ENCODE assay signal across 8 cellular contexts in genomic region chr13:52851153-52851962, GRCh38. TPM values are rescaled to one million over a fixed set of nuclear protein-coding genes. Genes with fewer than 3 reads are reported as not detected.
DNase-seq lines count a peak whose midpoint lies in the region; ATAC-seq and TF ChIP-seq lines count a peak whose summit lies in the region.

No MANE protein-coding gene starts in this region.

- H3K36me3 Mint-ChIP-seq in activated naive CD4-positive, alpha-beta T cell treated with anti-CD3 and anti-CD28 coated beads for 36 hours (ENCODE audit: low read depth): peaks cover 5% of the 10 kb centered on the region
- H3K36me3 Mint-ChIP-seq in activated naive CD4-positive, alpha-beta T cell treated with anti-CD3 and anti-CD28 coated beads, Interleukin-2, amount 10 ng/mL, durations not matched to agents 7 days and 5 days: peaks cover 3% of the 10 kb centered on the region

- H3K4me3 ChIP-seq in left ventricle myocardium inferior: peak overlapping the region; percentile 71

- peak overlapping the region; percentile 58 for H3K27ac ChIP-seq in left ventricle myocardium inferior (replicated peaks)

- peaks cover 26% of the 10 kb centered on the region for H3K4me1 Mint-ChIP-seq in activated naive CD4-positive, alpha-beta T cell treated with anti-CD3 and anti-CD28 coated beads for 36 hours (ENCODE audit: low read depth)
- H3K4me1 Mint-ChIP-seq in activated naive CD4-positive, alpha-beta T cell treated with anti-CD3 and anti-CD28 coated beads, Interleukin-2, amount 10 ng/mL, durations not matched to agents 7 days and 5 days: peaks cover 25% of the 10 kb centered on the region

- H3K4me3 Mint-ChIP-seq in activated naive CD4-positive, alpha-beta T cell treated with anti-CD3 and anti-CD28 coated beads for 36 hours: peak overlapping the region; percentile 63
- H3K4me3 Mint-ChIP-seq in activated naive CD4-positive, alpha-beta T cell treated with anti-CD3 and anti-CD28 coated beads, Interleukin-2, amount 10 ng/mL, durations not matched to agents 7 days and 5 days: peak overlapping the region; percentile 67

- H3K4me1 ChIP-seq in left ventricle myocardium inferior: peaks cover 36% of the 10 kb centered on the region

- peak; percentile 32 for DNase-seq in activated naive CD4-positive, alpha-beta T cell treated with anti-CD3 and anti-CD28 coated beads for 36 hours
- DNase-seq in activated naive CD4-positive, alpha-beta T cell (lab: John Stamatoyannopoulos, UW): no peak
- DNase-seq in NCI-H1417 (lab: John Stamatoyannopoulos, UW) (peak; percentile 80 to 93 (median 92)), left ventricle myocardium inferior (peak; percentile 26), pons (ENCODE audit: low spot score) (peak; percentile 15), 8988T (no peak)
- DNase-seq in activated naive CD4-positive, alpha-beta T cell treated with anti-CD3 and anti-CD28 coated beads, Interleukin-2, amount 10 ng/mL, durations not matched to agents 7 days and 5 days: peak; percentile 36

- no peaks in the 10 kb centered on the region for H3K36me3 ChIP-seq in left ventricle myocardium inferior

- no peak for TF ChIP-seq CTCF in left ventricle myocardium inferior (IDR thresholded peaks at IDR 0.05; ENCODE audit: borderline replicate concordance)

- H3K27me3 Mint-ChIP-seq in activated naive CD4-positive, alpha-beta T cell treated with anti-CD3 and anti-CD28 coated beads for 36 hours (ENCODE audit: low read depth): peaks cover 76% of the 10 kb centered on the region
- peaks cover 71% of the 10 kb centered on the region for H3K27me3 Mint-ChIP-seq in activated naive CD4-positive, alpha-beta T cell treated with anti-CD3 and anti-CD28 coated beads, Interleukin-2, amount 10 ng/mL, durations not matched to agents 7 days and 5 days

- intact Hi-C loops in activated naive CD4-positive, alpha-beta T cell treated with anti-CD3 and anti-CD28 coated beads for 36 hours (cut with micrococcal nuclease): loop anchor here (2.0 kb wide), 1 partner anchor 117 kb away; no protein-coding TSS in a partner anchor
- intact Hi-C loops in left ventricle myocardium inferior (cut with micrococcal nuclease): no loop called here

- peaks cover 79% of the 10 kb centered on the region for H3K27me3 ChIP-seq in left ventricle myocardium inferior (ENCODE audit: low read depth)

- no peaks in the 10 kb centered on the region for H3K9me3 Mint-ChIP-seq in activated naive CD4-positive, alpha-beta T cell treated with anti-CD3 and anti-CD28 coated beads for 36 hours
- H3K9me3 Mint-ChIP-seq in activated naive CD4-positive, alpha-beta T cell treated with anti-CD3 and anti-CD28 coated beads, Interleukin-2, amount 10 ng/mL, durations not matched to agents 7 days and 5 days: peaks cover 3% of the 10 kb centered on the region

- CTCF ChIA-PET in activated naive CD4-positive, alpha-beta T cell treated with anti-CD3 and anti-CD28 coated beads for 36 hours (lab: Charles Lee): interaction anchor here (0.6 to 1.3 kb wide), 2 partner anchors 13 to 148 kb away, joined by 3 read pairs; no protein-coding TSS in a partner anchor
- CTCF ChIA-PET in activated naive CD4-positive, alpha-beta T cell treated with anti-CD3 and anti-CD28 coated beads, Interleukin-2, amount 10 ng/mL, durations not matched to agents 7 days and 5 days (lab: Charles Lee): interaction anchor here (0.7 kb wide), 1 partner anchor 11 kb away, joined by 3 read pairs; no protein-coding TSS in a partner anchor

- ATAC-seq in HG02642 (IDR thresholded peaks at IDR 0.05; ENCODE audit: poor library complexity, unreplicated experiment): peak; percentile 87

- H3K27ac Mint-ChIP-seq in activated naive CD4-positive, alpha-beta T cell treated with anti-CD3 and anti-CD28 coated beads for 36 hours: no peak overlapping the region
- H3K27ac Mint-ChIP-seq in activated naive CD4-positive, alpha-beta T cell treated with anti-CD3 and anti-CD28 coated beads, Interleukin-2, amount 10 ng/mL, durations not matched to agents 7 days and 5 days: no peak overlapping the region

- H3K9me3 ChIP-seq in left ventricle myocardium inferior (replicated peaks): no peaks in the 10 kb centered on the region

RNA-seq across cellular contexts. Expression of gene PCDH8, which starts 2.9 kb away (rescaled TPM):
- not detected for total RNA-seq in activated naive CD4-positive, alpha-beta T cell treated with anti-CD3 and anti-CD28 coated beads for 36 hours
- not detected for total RNA-seq in left ventricle myocardium inferior

Comparison
In these comparisons a context has a peak if more than half of its experiments do, and no peak if none do; other contexts are left out.
1. DNase-seq: peak in activated naive CD4-positive, alpha-beta T cell treated with anti-CD3 and anti-CD28 coated beads for 36 hours (single experiment), NCI-H1417 (3 of 3), activated naive CD4-positive, alpha-beta T cell treated with anti-CD3 and anti-CD28 coated beads, Interleukin-2, amount 10 ng/mL, durations not matched to agents 7 days and 5 days (single experiment), left ventricle myocardium inferior (single experiment) and pons (single experiment); none in activated naive CD4-positive, alpha-beta T cell (0 of 4) and 8988T (single experiment).